In genomic region chr16:47492428-47493357, GRCh38 we compare ENCODE assay signal across 8 cellular contexts. TPM values are rescaled to one million over a fixed set of nuclear protein-coding genes. Genes with fewer than 3 reads are reported as not detected.
DNase-seq lines count a peak whose midpoint lies in the region; ATAC-seq and TF ChIP-seq lines count a peak whose summit lies in the region.

No MANE protein-coding gene starts in this region.

- peaks cover 24% of the 10 kb centered on the region for H3K9me3 Mint-ChIP-seq in activated CD4-positive, alpha-beta T cell treated with anti-CD3 and anti-CD28 coated beads for 36 hours (ENCODE audit: low read depth)
- H3K9me3 Mint-ChIP-seq in nephron = peaks cover 26% of the 10 kb centered on the region

- POLR2A ChIA-PET in activated CD4-positive, alpha-beta T cell treated with anti-CD3 and anti-CD28 coated beads for 36 hours (lab: Charles Lee) = no interaction called here

- no peaks in the 10 kb centered on the region for H3K27me3 Mint-ChIP-seq in activated CD4-positive, alpha-beta T cell treated with anti-CD3 and anti-CD28 coated beads for 36 hours
- H3K27me3 Mint-ChIP-seq in nephron (ENCODE audit: low read depth) = no peaks in the 10 kb centered on the region

- H3K4me1 ChIP-seq in HAP-1 = peaks cover 37% of the 10 kb centered on the region

- H3K27ac Mint-ChIP-seq in activated CD4-positive, alpha-beta T cell treated with anti-CD3 and anti-CD28 coated beads for 36 hours = peak overlapping the region; percentile 47
- peak overlapping the region in 2 of 3 experiments; percentile 10 to 68 for H3K27ac Mint-ChIP-seq in nephron

- CTCF ChIA-PET in activated CD4-positive, alpha-beta T cell treated with anti-CD3 and anti-CD28 coated beads for 36 hours (lab: Charles Lee) = interaction anchor here (0.6 to 0.7 kb wide), 3 partner anchors 36 to 786 kb away, joined by 3 to 4 read pairs (median 4); no protein-coding TSS in a partner anchor

- H3K4me1 Mint-ChIP-seq in activated CD4-positive, alpha-beta T cell treated with anti-CD3 and anti-CD28 coated beads for 36 hours = peaks cover 14% of the 10 kb centered on the region
- H3K4me1 Mint-ChIP-seq in nephron = peaks cover 5% of the 10 kb centered on the region

- DNase-seq in activated CD4-positive, alpha-beta T cell treated with anti-CD3 and anti-CD28 coated beads for 36 hours = no peak
- DNase-seq in activated CD4-positive, alpha-beta T cell treated with anti-CD3 and anti-CD28 coated beads for 1 hour = no peak
- DNase-seq in HAP-1 (ENCODE audit: low spot score in 2 of 2) (peak; percentile 91 to 92), NCI-H2171 treated with DMSO at 0.1 percent for 48 hours (lab: John Stamatoyannopoulos, UW) (peak; percentile 40), dorsolateral prefrontal cortex (peak in 4 of 10 donors; percentile 7 to 51 (median 24)), NCI-H510A treated with DMSO at 0.1 percent for 48 hours (lab: John Stamatoyannopoulos, UW) (no peak)

- ATAC-seq in activated CD4-positive, alpha-beta T cell treated with anti-CD3 and anti-CD28 coated beads for 36 hours = no peak
- ATAC-seq in HG03439 (IDR thresholded peaks at IDR 0.05; ENCODE audit: unreplicated experiment) = no peak

- H3K4me3 Mint-ChIP-seq in activated CD4-positive, alpha-beta T cell treated with anti-CD3 and anti-CD28 coated beads for 36 hours = no peak overlapping the region
- H3K4me3 Mint-ChIP-seq in nephron = no peak overlapping the region

- peak overlapping the region in 48 of 59 donors; percentile 0 to 81 (median 52) for H3K27ac ChIP-seq in dorsolateral prefrontal cortex

- in situ Hi-C loops in HAP-1 (cut with MboI; ENCODE audit: low sequenced_read_pairs) = no loop called here

- peaks cover 54% of the 10 kb centered on the region for H3K36me3 Mint-ChIP-seq in activated CD4-positive, alpha-beta T cell treated with anti-CD3 and anti-CD28 coated beads for 36 hours (ENCODE audit: low read depth)
- peaks cover 36% of the 10 kb centered on the region for H3K36me3 Mint-ChIP-seq in nephron (ENCODE audit: low read depth)

- no peaks in the 10 kb centered on the region; the same call in none of the 2 replicates for H3K36me3 ChIP-seq in HAP-1 (replicated peaks)

- no peaks in the 10 kb centered on the region for H3K9me3 ChIP-seq in HAP-1

- intact Hi-C loops in activated CD4-positive, alpha-beta T cell treated with anti-CD3 and anti-CD28 coated beads for 36 hours (cut with DNase I, micrococcal nuclease) = no loop called here
- intact Hi-C loops in dorsolateral prefrontal cortex (cut with DNase I) = no loop called here

- H3K27me3 ChIP-seq in HAP-1 (ENCODE audit: low read depth) (no peaks in the 10 kb centered on the region), dorsolateral prefrontal cortex (no peaks in the 10 kb centered on the region)

- no peak for TF ChIP-seq CTCF in dorsolateral prefrontal cortex (IDR thresholded peaks at IDR 0.05 in 54 of 56, conservative IDR thresholded peaks at IDR 0.05 in 2 of 56; ENCODE audit: low read depth in 1 of 56, partially characterized antibody in 56 of 56)
- TF ChIP-seq CTCF in nephron (IDR thresholded peaks at IDR 0.05; ENCODE audit: unreplicated experiment in 3 of 3) = no peak

- H3K4me3 ChIP-seq in HAP-1 = peak overlapping the region; percentile 10
- peak overlapping the region in 19 of 59 donors; percentile 1 to 36 (median 19) for H3K4me3 ChIP-seq in dorsolateral prefrontal cortex

RNA-seq across cellular contexts. Expression of gene PHKB, which starts 31.6 kb away (rescaled TPM):
- total RNA-seq in activated CD4-positive, alpha-beta T cell treated with anti-CD3 and anti-CD28 coated beads for 36 hours = 10 to 100 TPM; 12.6 to 12.8 TPM
- 100 to 1,000 TPM in 38 of 120 experiments, 10 to 100 TPM in 82; 69.5 to 136 (median 95.1) TPM for total RNA-seq in dorsolateral prefrontal cortex

RNA-seq across cellular contexts. Expression of gene ITFG1, which starts 31.8 kb away (rescaled TPM):
- 10 to 100 TPM; 18.9 to 27.0 TPM for total RNA-seq in activated CD4-positive, alpha-beta T cell treated with anti-CD3 and anti-CD28 coated beads for 36 hours
- 100 to 1,000 TPM in 74 of 120 experiments, 10 to 100 TPM in 46; 40.7 to 175 (median 105) TPM for total RNA-seq in dorsolateral prefrontal cortex

Comparison
In these comparisons a context has a peak if more than half of its experiments do, and no peak if none do; other contexts are left out.
1. DNase-seq: peak in HAP-1 (2 of 2) and NCI-H2171 treated with DMSO at 0.1 percent for 48 hours (single experiment); none in activated CD4-positive, alpha-beta T cell treated with anti-CD3 and anti-CD28 coated beads for 36 hours (single experiment), activated CD4-positive, alpha-beta T cell treated with anti-CD3 and anti-CD28 coated beads for 1 hour (single experiment) and NCI-H510A treated with DMSO at 0.1 percent for 48 hours (single experiment).
2. RNA of gene PHKB, which starts 31.6 kb away (total RNA-seq): 69.5 to 136 TPM in dorsolateral prefrontal cortex; 12.6 to 12.8 TPM in activated CD4-positive, alpha-beta T cell treated with anti-CD3 and anti-CD28 coated beads for 36 hours; every median in the first group is over 4 times any median in the second.